ENCODE assay signal across 34 cellular contexts in genomic region chr3:30130391-30130790, GRCh38.
"Had no signal": no experiment of that assay in that cellular context is flagged by ENCODE, and none has a peak within 500 bp of the region (broad histone marks: within the 10 kb centered on the region; RNA-seq: fewer than 3 reads in every experiment).

No MANE protein-coding gene starts in this region.

- H3K27ac Mint-ChIP-seq: activated B cell treated with CpG ODN at 0.5 μM for 24 hours; activated CD4-positive, alpha-beta memory T cell treated with anti-CD3 and anti-CD28 coated beads for 36 hours; activated CD4-positive, alpha-beta T cell treated with anti-CD3 and anti-CD28 coated beads, Interleukin-2, amount 10 ng/mL, durations not matched to agents 24 days and 14 days; activated CD8-positive, alpha-beta T cell treated with anti-CD3 and anti-CD28 coated beads for 36 hours; activated naive CD4-positive, alpha-beta T cell treated with anti-CD3 and anti-CD28 coated beads for 36 hours; activated naive CD4-positive, alpha-beta T cell treated with anti-CD3 and anti-CD28 coated beads, Interleukin-2, amount 50 U/mL, for 72 hours; activated naive CD8-positive, alpha-beta T cell treated with anti-CD3 and anti-CD28 coated beads for 36 hours; activated T-cell treated with anti-CD3 and anti-CD28 coated beads, Interleukin-2, amount 50 U/mL, for 72 hours; activated T-helper 1 cell treated with anti-CD3 and anti-CD28 coated beads, Interleukin-12 subunit alpha, Interleukin-12 subunit beta, Interleukin-2, Interleukin-4 antibody, amounts not matched to agents 30 ng/mL and 10 ng/mL and 1 ng/mL, durations not matched to agents 14 hours and 24 hours and 36 hours; activated T-helper 17 cell treated with anti-CD3 and anti-CD28 coated beads, Interleukin-2, amount 50 U/mL, for 72 hours; brain; T-helper 1 cell treated with Interleukin-12 subunit alpha and Interleukin-12 subunit beta and Interleukin-4 antibody, amounts not matched to agents 30 μg/mL and 1 μg/mL, for 36 hours; T-helper 2 cell treated with Interferon-gamma antibody and Interleukin-4, amounts not matched to agents 5 μg/mL and 100 μg/mL, for 36 hours had no signal

- H3K4me3 ChIP-seq: adrenal gland had no signal

- H3K9me3 ChIP-seq: adrenal gland had no signal

- H3K4me1 Mint-ChIP-seq: activated B cell treated with CpG ODN at 0.5 μM for 24 hours; activated CD4-positive, alpha-beta T cell treated with anti-CD3 and anti-CD28 coated beads, Interleukin-2, amount 10 ng/mL, durations not matched to agents 24 days and 14 days; activated T-helper 17 cell treated with anti-CD3 and anti-CD28 coated beads, Interleukin-2, amount 50 U/mL, for 72 hours; brain had no signal

- H3K36me3 Mint-ChIP-seq: activated CD4-positive, alpha-beta memory T cell treated with anti-CD3 and anti-CD28 coated beads for 36 hours; brain had no signal

- H3K27me3 ChIP-seq: adrenal gland had no signal

- ATAC-seq: activated CD8-positive, alpha-beta T cell treated with anti-CD3 and anti-CD28 coated beads for 36 hours; activated T-cell treated with anti-CD3 and anti-CD28 coated beads, Interleukin-2, amount 50 U/mL, for 4 hours; activated T-cell treated with anti-CD3 and anti-CD28 coated beads, Interleukin-2, amount 50 U/mL, for 72 hours; activated T-helper 17 cell treated with anti-CD3 and anti-CD28 coated beads, Interleukin-2, amount 50 U/mL, for 72 hours had no signal

- DNase-seq: activated B cell treated with CpG ODN at 0.5 μM for 24 hours; activated CD4-positive, alpha-beta memory T cell treated with anti-CD3 and anti-CD28 coated beads for 36 hours; activated CD4-positive, alpha-beta T cell treated with anti-CD3 and anti-CD28 coated beads for 4 hours; activated CD4-positive, alpha-beta T cell treated with anti-CD3 and anti-CD28 coated beads, Interleukin-2, amount 10 ng/mL, durations not matched to agents 24 days and 14 days; activated CD4-positive, alpha-beta T cell treated with anti-CD3 and anti-CD28 coated beads, Interleukin-2, amount 50 U/mL, for 1 hour; activated CD4-positive, alpha-beta T cell treated with anti-CD3 and anti-CD28 coated beads, Interleukin-2, amount 50 U/mL, for 4 hours; activated CD4-positive, CD25-positive, alpha-beta regulatory T cell treated with anti-CD3 and anti-CD28 coated beads, Interleukin-2, amount 50 U/mL, for 72 hours; activated CD8-positive, alpha-beta memory T cell treated with anti-CD3 and anti-CD28 coated beads, Interleukin-2, amount 50 U/mL, for 4 hours; activated CD8-positive, alpha-beta T cell treated with anti-CD3 and anti-CD28 coated beads for 36 hours; activated effector memory CD4-positive, alpha-beta T cell treated with anti-CD3 and anti-CD28 coated beads, Interleukin-2, amount 50 U/mL, for 16 hours; activated gamma-delta T cell treated with Interleukin-2 at 50 U/mL for 16 hours; activated naive CD4-positive, alpha-beta T cell; activated naive CD4-positive, alpha-beta T cell treated with anti-CD3 and anti-CD28 coated beads for 36 hours; activated naive CD4-positive, alpha-beta T cell treated with anti-CD3 and anti-CD28 coated beads, Interleukin-2, amount 50 U/mL, for 16 hours; activated naive CD8-positive, alpha-beta T cell treated with anti-CD3 and anti-CD28 coated beads for 36 hours; activated T-cell treated with anti-CD3 and anti-CD28 coated beads for 4 hours; activated T-cell treated with anti-CD3 and anti-CD28 coated beads, Interleukin-2, amount 50 U/mL, for 1 hour; activated T-cell treated with anti-CD3 and anti-CD28 coated beads, Interleukin-2, amount 50 U/mL, for 4 hours; activated T-cell treated with anti-CD3 and anti-CD28 coated beads, Interleukin-2, amount 50 U/mL, for 72 hours; adrenal gland; amniotic stem cell; aorta; central memory CD4-positive, alpha-beta T cell; SW 1271; T-helper 1 cell; T-helper 2 cell; T-helper 9 cell had no signal

- H3K27ac ChIP-seq: adrenal gland, VCaP had no signal

- H3K4me1 ChIP-seq: adrenal gland had no signal

- H3K4me3 Mint-ChIP-seq: activated B cell treated with CpG ODN at 0.5 μM for 24 hours; activated CD4-positive, alpha-beta memory T cell treated with anti-CD3 and anti-CD28 coated beads for 36 hours; activated CD4-positive, alpha-beta T cell treated with anti-CD3 and anti-CD28 coated beads, Interleukin-2, amount 10 ng/mL, durations not matched to agents 24 days and 14 days; activated CD8-positive, alpha-beta T cell treated with anti-CD3 and anti-CD28 coated beads for 36 hours; activated naive CD4-positive, alpha-beta T cell treated with anti-CD3 and anti-CD28 coated beads for 36 hours; activated naive CD8-positive, alpha-beta T cell treated with anti-CD3 and anti-CD28 coated beads for 36 hours; activated T-cell treated with anti-CD3 and anti-CD28 coated beads, Interleukin-2, amount 50 U/mL, for 4 hours; activated T-cell treated with anti-CD3 and anti-CD28 coated beads, Interleukin-2, amount 50 U/mL, for 72 hours; activated T-helper 1 cell treated with anti-CD3 and anti-CD28 coated beads, Interleukin-12 subunit alpha, Interleukin-12 subunit beta, Interleukin-2, Interleukin-4 antibody, amounts not matched to agents 30 ng/mL and 10 ng/mL and 1 ng/mL, durations not matched to agents 14 hours and 24 hours and 36 hours; activated T-helper 17 cell treated with anti-CD3 and anti-CD28 coated beads, Interleukin-2, amount 50 U/mL, for 72 hours; brain; T-helper 1 cell treated with Interleukin-12 subunit alpha and Interleukin-12 subunit beta and Interleukin-4 antibody, amounts not matched to agents 30 μg/mL and 1 μg/mL, for 36 hours; T-helper 2 cell treated with Interferon-gamma antibody and Interleukin-4, amounts not matched to agents 5 μg/mL and 100 μg/mL, for 36 hours had no signal

- H3K27me3 Mint-ChIP-seq: activated CD8-positive, alpha-beta T cell treated with anti-CD3 and anti-CD28 coated beads for 36 hours; activated naive CD8-positive, alpha-beta T cell treated with anti-CD3 and anti-CD28 coated beads for 36 hours had no signal

- H3K9me3 Mint-ChIP-seq: activated T-cell treated with anti-CD3 and anti-CD28 coated beads, Interleukin-2, amount 50 U/mL, for 4 hours had no signal

- H3K36me3 ChIP-seq: adrenal gland had no signal
